In the genomic region with DNA sequence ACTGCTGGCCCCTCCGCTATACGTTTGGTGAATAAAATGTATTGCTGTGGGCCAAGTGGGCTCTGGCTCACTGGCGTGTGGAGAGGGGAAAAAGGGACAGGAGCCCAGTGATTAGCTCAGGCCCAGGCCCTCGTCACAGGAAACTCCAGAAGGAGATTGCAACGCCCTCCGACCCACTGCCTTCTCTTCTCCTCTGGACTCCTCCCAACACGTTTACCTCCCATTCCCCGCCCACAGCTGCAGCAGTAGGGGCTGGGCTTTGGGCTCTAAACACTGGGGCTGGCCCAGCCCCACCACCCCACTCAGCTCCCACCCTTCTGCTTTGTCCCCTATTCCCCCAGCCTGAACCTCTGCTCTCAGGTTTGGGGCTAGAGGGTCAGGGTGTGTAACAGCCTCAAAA, we compare ENCODE assay signal across 13 cellular contexts.
DNase-seq lines count a peak whose midpoint lies in the region; TF ChIP-seq lines count a peak whose summit lies in the region.
"Had no signal": no experiment of that assay in that cellular context is flagged by ENCODE, and none has a peak within 500 bp of the region (broad histone marks: within the 10 kb centered on the region; RNA-seq: fewer than 3 reads in every experiment).

No MANE protein-coding gene starts in this region.

- H3K36me3 Mint-ChIP-seq in neural progenitor cell = peaks cover 2% of the 10 kb centered on the region

- H3K4me2 ChIP-seq in neural progenitor cell = no peak overlapping the region

- peaks cover 24% of the 10 kb centered on the region for H3K79me2 ChIP-seq in ACC112 (ENCODE audit: control insufficient read depth, insufficient read depth, low read length, unreplicated experiment)
- no peaks in the 10 kb centered on the region for H3K79me2 ChIP-seq in neural progenitor cell (ENCODE audit: low read depth)

- no peaks in the 10 kb centered on the region for H4K20me1 ChIP-seq in neural progenitor cell (ENCODE audit: low read depth)

- no peak overlapping the region for H3K4me3 Mint-ChIP-seq in neural progenitor cell
- H3K4me3 Mint-ChIP-seq: central memory CD8-positive, alpha-beta T cell had no signal

- no peaks in the 10 kb centered on the region for H3K36me3 ChIP-seq in ACC112 (ENCODE audit: insufficient read depth, low read length)
- no peaks in the 10 kb centered on the region for H3K36me3 ChIP-seq in neural progenitor cell
- no peaks in the 10 kb centered on the region for H3K36me3 ChIP-seq in A673 (ENCODE audit: insufficient read depth, low read length, poor library complexity, severe bottlenecking)
- H3K36me3 ChIP-seq in testis (ENCODE audit: low read depth, missing control alignments) = no peaks in the 10 kb centered on the region

- H3K27me3 ChIP-seq in ACC112 (ENCODE audit: insufficient read depth, low read length) = no peaks in the 10 kb centered on the region
- no peaks in the 10 kb centered on the region for H3K27me3 ChIP-seq in neural progenitor cell
- no peaks in the 10 kb centered on the region for H3K27me3 ChIP-seq in A673 (replicated peaks; ENCODE audit: insufficient read depth, low read depth, low read length, poor library complexity)
- H3K27me3 ChIP-seq in testis = no peaks in the 10 kb centered on the region

- H3K4me3 ChIP-seq in ACC112 (ENCODE audit: low read depth, low read length) = peak overlapping the region; percentile 66
- H3K4me3 ChIP-seq in NB4 (ENCODE audit: low read depth, low read length) = peak overlapping the region; percentile 70
- H3K4me3 ChIP-seq in fibroblast of mammary gland (ENCODE audit: control insufficient read depth, low read depth, low read length) = no peak overlapping the region
- no peak overlapping the region for H3K4me3 ChIP-seq in neural progenitor cell
- no peak overlapping the region for H3K4me3 ChIP-seq in A673 (ENCODE audit: low read depth, low read length, poor library complexity, severe bottlenecking)
- no peak overlapping the region for H3K4me3 ChIP-seq in testis

- POLR2A ChIA-PET in A673 (lab: Charles Lee; ENCODE audit: low non-redundant PET) = no interaction called here

- TF ChIP-seq CTCF in NB4 (IDR thresholded peaks at IDR 0.05; ENCODE audit: low read depth, low read length) (no peak), fibroblast of mammary gland (conservative IDR thresholded peaks at IDR 0.05; ENCODE audit: control insufficient read depth, insufficient read depth, low read depth, low read length) (no peak), neural progenitor cell (IDR thresholded peaks at IDR 0.05) (no peak), GM13977 (IDR thresholded peaks at IDR 0.05; ENCODE audit: extremely low read depth, insufficient read depth, missing control alignments) (no peak), A673 (conservative IDR thresholded peaks at IDR 0.05; ENCODE audit: low read depth, low read length) (no peak), testis (IDR thresholded peaks at IDR 0.05) (no peak)

- no TSS peak for BruUV-seq in A673 (replicated peaks; lab: Mats Ljungman, UMichigan)

- in situ Hi-C loops in GM13977 (cut with MboI; ENCODE audit: low pct_unique_long_range_greater_than_20kb, low sequenced_read_pairs, unreplicated experiment) = no loop called here

- peaks cover 24% of the 10 kb centered on the region for H3K4me1 Mint-ChIP-seq in neural progenitor cell

- no peak overlapping the region for H2AFZ ChIP-seq in ACC112 (ENCODE audit: low read length, unreplicated experiment)
- no peak overlapping the region for H2AFZ ChIP-seq in neural progenitor cell (replicated peaks)

- H3K27ac Mint-ChIP-seq in neural progenitor cell = no peak overlapping the region

- H3K9me3 ChIP-seq in neural progenitor cell (ENCODE audit: low read depth) (no peaks in the 10 kb centered on the region), A673 (ENCODE audit: low read depth, low read length, poor library complexity, severe bottlenecking) (no peaks in the 10 kb centered on the region), testis (no peaks in the 10 kb centered on the region)

- CTCF ChIA-PET in A673 (lab: Charles Lee) = interaction anchor here (0.5 kb wide), 1 partner anchor 831 kb away, joined by 3 read pairs; no protein-coding TSS in a partner anchor

- TF ChIP-seq POLR2A in NB4 (IDR thresholded peaks at IDR 0.05; ENCODE audit: extremely low read depth, insufficient read length) (no peak), testis (IDR thresholded peaks at IDR 0.05) (no peak)

- intact Hi-C loops in A673 (cut with micrococcal nuclease; ENCODE audit: unreplicated experiment) = no loop called here
- intact Hi-C loops in testis (cut with DNase I; ENCODE audit: low total_unique reads) = no loop called here

- DNase-seq in NB4 (ENCODE audit: low read depth) (peak; percentile 80), fibroblast of mammary gland (ENCODE audit: low read depth) (peak; percentile 69), neural progenitor cell (ENCODE audit: low spot score) (peak; percentile 39), LoVo (ENCODE audit: low spot score) (no peak), GM13977 (ENCODE audit: low spot score) (no peak), A673 (ENCODE audit: low spot score) (no peak), testis (no peak)
- DNase-seq: activated CD4-positive, CD25-positive, alpha-beta regulatory T cell treated with anti-CD3 and anti-CD28 coated beads, Interleukin-2, amount 50 U/mL, for 72 hours; GF-D8; NCI-H446 treated with DMSO at 0.1 percent for 48 hours; SHP77 treated with DMSO at 0.1 percent for 48 hours had no signal

- 58 to 60% methylated on average over 8 of the region's 8 CpGs for WGBS in testis, 2 donors

- H3K27ac ChIP-seq in ACC112 (ENCODE audit: low read depth, low read length) (peak overlapping the region; percentile 57), neural progenitor cell (no peak overlapping the region), A673 (ENCODE audit: low read depth, low read length, poor library complexity, severe bottlenecking) (no peak overlapping the region), testis (peak overlapping the region in 1 of 2 donors; percentile 20)

- H3K9me3 Mint-ChIP-seq in neural progenitor cell = no peaks in the 10 kb centered on the region
- H3K9me3 Mint-ChIP-seq: central memory CD8-positive, alpha-beta T cell had no signal

- no peaks in the 10 kb centered on the region for H3F3A ChIP-seq in neural progenitor cell (ENCODE audit: low read depth)

- H3K27me3 Mint-ChIP-seq in neural progenitor cell (ENCODE audit: insufficient read depth, low read depth) = no peaks in the 10 kb centered on the region
- H3K27me3 Mint-ChIP-seq: central memory CD8-positive, alpha-beta T cell had no signal

- H3K9ac ChIP-seq in neural progenitor cell = no peak overlapping the region

- H3K4me1 ChIP-seq in ACC112 (ENCODE audit: control insufficient read depth, insufficient read depth, low read length, unreplicated experiment) (peaks cover 35% of the 10 kb centered on the region), neural progenitor cell (peaks cover 16% of the 10 kb centered on the region), A673 (ENCODE audit: insufficient read depth, low read length, poor library complexity, severe bottlenecking) (peaks cover 11% of the 10 kb centered on the region), testis (peaks cover 45% of the 10 kb centered on the region)

Comparison
In these comparisons a context has a peak if more than half of its experiments do, and no peak if none do; other contexts are left out.
1. H3K4me3 ChIP-seq: peak in ACC112 (single experiment) and NB4 (single experiment); none in fibroblast of mammary gland (single experiment), neural progenitor cell (single experiment), A673 (single experiment) and testis (0 of 2).
2. DNase-seq: peak in NB4 (single experiment), fibroblast of mammary gland (single experiment) and neural progenitor cell (single experiment); none in LoVo (single experiment), GM13977 (single experiment), A673 (single experiment) and testis (single experiment).